In the genomic region with DNA sequence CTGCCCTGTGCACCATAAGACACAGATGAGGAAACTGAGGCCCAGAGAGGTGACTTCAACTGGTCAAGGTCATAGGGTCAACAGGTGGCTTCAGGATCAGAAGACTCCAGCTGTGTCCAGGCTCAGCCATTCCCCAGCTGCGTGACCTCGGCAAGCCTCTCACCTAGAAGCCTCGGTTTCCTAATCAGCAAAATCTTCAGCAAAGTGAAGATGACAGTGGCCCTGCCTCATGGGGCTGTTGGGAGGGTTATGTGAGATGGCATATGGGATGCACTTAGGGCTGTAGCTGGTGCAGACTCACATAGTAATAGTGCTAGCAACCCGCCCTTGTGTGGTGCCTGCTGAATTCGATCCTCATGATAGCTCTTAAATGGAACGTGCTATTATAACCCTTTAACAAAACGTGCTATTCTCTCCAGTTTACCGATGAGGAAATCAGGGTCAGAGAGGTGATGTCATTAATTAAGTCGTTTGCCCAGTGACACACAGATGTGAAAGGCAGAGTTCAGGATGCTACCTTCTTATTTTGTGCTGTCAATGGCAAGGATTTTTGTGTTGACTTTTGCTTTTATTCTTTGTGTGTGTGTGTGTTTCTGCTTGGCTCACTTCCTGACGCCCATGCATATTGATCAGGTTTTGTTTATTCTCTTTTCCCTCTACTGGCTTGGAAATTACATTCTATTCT, we compare ENCODE assay signal across 17 cellular contexts.
A peak's percentile ranks its signal among the peaks of the same experiment; 100 is the strongest.
DNase-seq lines count a peak whose midpoint lies in the region; TF ChIP-seq lines count a peak whose summit lies in the region.
"Had no signal": no experiment of that assay in that cellular context is flagged by ENCODE, and none has a peak within 500 bp of the region (broad histone marks: within the 10 kb centered on the region; RNA-seq: fewer than 3 reads in every experiment).

No MANE protein-coding gene starts in this region.

- in situ Hi-C loops in mammary epithelial cell (cut with MboI; ENCODE audit: low sequenced_read_pairs in 2 of 2), result no loop called here

- intact Hi-C loops in Calu3 (cut with micrococcal nuclease; ENCODE audit: unreplicated experiment), result no loop called here
- intact Hi-C loops in mammary epithelial cell (cut with micrococcal nuclease), result no loop called here

- TF ChIP-seq CTCF in brain (conservative IDR thresholded peaks at IDR 0.05) (no peak), progenitor cell of endocrine pancreas (IDR thresholded peaks at IDR 0.05; ENCODE audit: unreplicated experiment) (no peak), Calu3 (IDR thresholded peaks at IDR 0.05; ENCODE audit: unreplicated experiment) (no peak), mammary epithelial cell (conservative IDR thresholded peaks at IDR 0.05 in 1 of 2, IDR thresholded peaks at IDR 0.05 in 1 of 2; ENCODE audit: extremely low read depth in 1 of 2, insufficient read depth in 1 of 2, low read depth in 1 of 2, low read length in 2 of 2) (no peak)

- H3K27ac Mint-ChIP-seq in brain (peak overlapping the region in 3 of 5 experiments; percentile 30 to 94 (median 30)), progenitor cell of endocrine pancreas (peak overlapping the region; percentile 21), Calu3 (ENCODE audit: unreplicated experiment) (no peak overlapping the region)

- H3K4me2 ChIP-seq in mammary epithelial cell (ENCODE audit: insufficient read depth, low read depth, low read length), result no peak overlapping the region
- H3K4me2 ChIP-seq: BLaER1 treated with 17β-estradiol and CSF1 and Interleukin-3, amounts not matched to agents 10 nM and 100 nM had no signal

- no peak overlapping the region for H2AFZ ChIP-seq in mammary epithelial cell (ENCODE audit: low read depth, low read length)

- no TSS peak for BruUV-seq in Calu3 (replicated peaks; lab: Mats Ljungman, UMichigan)
- BruUV-seq in mammary epithelial cell (replicated peaks; lab: Mats Ljungman, UMichigan), result no TSS peak

- H3K27me3 ChIP-seq in mammary epithelial cell (ENCODE audit: insufficient read depth, low read length), result no peaks in the 10 kb centered on the region
- H3K27me3 ChIP-seq: BLaER1 treated with 17β-estradiol and CSF1 and Interleukin-3, amounts not matched to agents 10 nM and 100 nM had no signal

- H3K4me3 Mint-ChIP-seq in brain, result peak overlapping the region in 1 of 5 experiments; percentile 9
- no peak overlapping the region for H3K4me3 Mint-ChIP-seq in progenitor cell of endocrine pancreas (ENCODE audit: low read depth)
- no peak overlapping the region for H3K4me3 Mint-ChIP-seq in Calu3 (ENCODE audit: low read depth, unreplicated experiment)

- DNase-seq in NCI-H1092 treated with DMSO at 0.1 percent for 48 hours (lab: John Stamatoyannopoulos, UW) (peak; percentile 82), NCI-H1092 (lab: John Stamatoyannopoulos, UW) (no peak), NCI-H2227 (lab: John Stamatoyannopoulos, UW; ENCODE audit: unreplicated experiment) (peak; percentile 14), progenitor cell of endocrine pancreas (ENCODE audit: low spot score, unreplicated experiment) (no peak), Calu3 (no peak), anterior cingulate cortex (lab: John Stamatoyannopoulos, UW) (no peak), mammary epithelial cell (no peak)
- DNase-seq: 8988T, HCEC 1CT, IMR-90, MV-4-11, NCI-H1694, NCI-H526 treated with DMSO at 0.1 percent for 48 hours, SIG-M5 had no signal

- no peak overlapping the region for H3K9ac ChIP-seq in mammary epithelial cell (ENCODE audit: insufficient read depth, low read length)
- H3K9ac ChIP-seq: BLaER1 treated with 17β-estradiol and CSF1 and Interleukin-3, amounts not matched to agents 10 nM and 100 nM had no signal

- H3K9me3 Mint-ChIP-seq in brain (peaks cover 0 to 4% (median 0%) of the 10 kb centered on the region in 5 experiments), progenitor cell of endocrine pancreas (ENCODE audit: low read depth) (no peaks in the 10 kb centered on the region), Calu3 (ENCODE audit: low read depth, unreplicated experiment) (no peaks in the 10 kb centered on the region)

- CTCF ChIA-PET in Calu3 (lab: Charles Lee), result interaction anchor here (0.5 kb wide), 1 partner anchor 1739 kb away, joined by 3 read pairs; no protein-coding TSS in a partner anchor
- CTCF ChIA-PET in mammary epithelial cell (lab: Charles Lee; ENCODE audit: low non-redundant PET), result no interaction called here

- dilution Hi-C loops in mammary epithelial cell (cut with HindIII; ENCODE audit: low sequenced_read_pairs), result no loop called here

- no peaks in the 10 kb centered on the region for H3K36me3 ChIP-seq in mammary epithelial cell (ENCODE audit: insufficient read depth, low read length)
- H3K36me3 ChIP-seq: BLaER1 treated with 17β-estradiol and CSF1 and Interleukin-3, amounts not matched to agents 10 nM and 100 nM had no signal

- H3K27ac ChIP-seq in mammary epithelial cell (ENCODE audit: insufficient read depth, low read depth, low read length), result no peak overlapping the region
- H3K27ac ChIP-seq: BLaER1 treated with 17β-estradiol and CSF1 and Interleukin-3, amounts not matched to agents 10 nM and 100 nM had no signal

- no peaks in the 10 kb centered on the region for H3K4me1 ChIP-seq in mammary epithelial cell (ENCODE audit: insufficient read depth, low read length)

- peaks cover 18% of the 10 kb centered on the region for H3K27me3 Mint-ChIP-seq in brain
- peaks cover 21% of the 10 kb centered on the region for H3K27me3 Mint-ChIP-seq in progenitor cell of endocrine pancreas
- H3K27me3 Mint-ChIP-seq in Calu3 (ENCODE audit: unreplicated experiment), result peaks cover 94% of the 10 kb centered on the region

- no peak overlapping the region for H3K4me3 ChIP-seq in mammary epithelial cell (replicated peaks in 1 of 3; ENCODE audit: insufficient read depth in 1 of 3, low read depth in 2 of 3, low read length in 3 of 3)
- H3K4me3 ChIP-seq: BLaER1 treated with 17β-estradiol and CSF1 and Interleukin-3, amounts not matched to agents 10 nM and 100 nM; GM12878 had no signal

- H3K9me3 ChIP-seq in mammary epithelial cell (replicated peaks; ENCODE audit: insufficient read depth, low read length), result no peaks in the 10 kb centered on the region
- H3K9me3 ChIP-seq: BLaER1 treated with 17β-estradiol and CSF1 and Interleukin-3, amounts not matched to agents 10 nM and 100 nM had no signal

- H3K36me3 Mint-ChIP-seq in brain (no peaks in the 10 kb centered on the region), progenitor cell of endocrine pancreas (ENCODE audit: insufficient read depth) (no peaks in the 10 kb centered on the region), Calu3 (ENCODE audit: insufficient read depth, unreplicated experiment) (no peaks in the 10 kb centered on the region)

- 75% methylated on average over 7 of the region's 10 CpGs for WGBS in mammary epithelial cell (ENCODE audit: low coverage, missing lambda C conversion rate)

- no peaks in the 10 kb centered on the region for H3K79me2 ChIP-seq in mammary epithelial cell (ENCODE audit: insufficient read depth, low read length)

- no peaks in the 10 kb centered on the region for H4K20me1 ChIP-seq in mammary epithelial cell (ENCODE audit: insufficient read depth, low read length)
- H4K20me1 ChIP-seq: BLaER1 treated with 17β-estradiol and CSF1 and Interleukin-3, amounts not matched to agents 10 nM and 100 nM had no signal

- H3K4me1 Mint-ChIP-seq in brain (peaks cover 28% of the 10 kb centered on the region), progenitor cell of endocrine pancreas (ENCODE audit: low read depth) (peaks cover 8% of the 10 kb centered on the region), Calu3 (ENCODE audit: low read depth, unreplicated experiment) (no peaks in the 10 kb centered on the region)

Comparison
In these comparisons a context has a peak if more than half of its experiments do, and no peak if none do; other contexts are left out.
1. DNase-seq: peak in NCI-H1092 treated with DMSO at 0.1 percent for 48 hours (single experiment) and NCI-H2227 (single experiment); none in NCI-H1092 (single experiment), progenitor cell of endocrine pancreas (single experiment), Calu3 (single experiment), anterior cingulate cortex (0 of 58) and mammary epithelial cell (single experiment).